37 cellular contexts compared by ENCODE assay signal in the genomic region with DNA sequence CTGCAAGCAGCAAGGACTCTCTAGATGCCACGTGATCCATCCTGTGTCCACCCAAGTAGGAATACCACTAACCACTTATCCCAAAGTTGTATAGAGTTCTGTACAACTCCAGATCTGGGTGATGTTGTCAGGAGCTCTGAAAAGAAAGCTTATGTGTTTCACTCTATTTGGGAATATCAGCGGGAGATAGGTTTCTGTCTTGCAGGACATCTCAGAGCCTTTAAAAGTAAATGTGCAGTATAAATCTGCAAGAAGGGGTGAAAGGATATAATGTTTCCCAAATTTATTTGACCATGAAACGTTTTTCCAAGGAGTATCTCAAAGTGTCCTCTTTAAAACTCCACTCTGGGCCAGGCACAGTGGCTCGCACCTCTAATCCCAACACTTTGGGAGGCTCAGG. TPM values are rescaled to one million over a fixed set of nuclear protein-coding genes. Genes with fewer than 3 reads are reported as not detected.
"Had no signal": no experiment of that assay in that cellular context is flagged by ENCODE, and none has a peak within 500 bp of the region (broad histone marks: within the 10 kb centered on the region; RNA-seq: fewer than 3 reads in every experiment).

No MANE protein-coding gene starts in this region.

- H3K36me3 ChIP-seq: breast epithelium, MG63 had no signal

- H2AFZ ChIP-seq: PC-9 had no signal

- H3K4me2 ChIP-seq: PC-9 had no signal

- ATAC-seq: activated T-helper 17 cell treated with anti-CD3 and anti-CD28 coated beads, Interleukin-2, amount 50 U/mL, for 72 hours; body of pancreas; Right ventricle myocardium inferior had no signal

- H3K4me3 Mint-ChIP-seq: activated B cell treated with CpG ODN at 0.5 μM for 24 hours; activated CD4-positive, alpha-beta memory T cell treated with anti-CD3 and anti-CD28 coated beads for 36 hours; activated naive CD8-positive, alpha-beta T cell treated with anti-CD3 and anti-CD28 coated beads for 36 hours; activated T-helper 17 cell treated with anti-CD3 and anti-CD28 coated beads, Interleukin-2, amount 50 U/mL, for 72 hours had no signal

- H3K4me3 ChIP-seq: body of pancreas, breast epithelium, MG63, PC-9 had no signal

- H3K27me3 ChIP-seq: body of pancreas, breast epithelium, MG63 had no signal

- H3K9me3 Mint-ChIP-seq: activated B cell treated with CpG ODN at 0.5 μM for 24 hours; activated CD4-positive, alpha-beta memory T cell treated with anti-CD3 and anti-CD28 coated beads for 36 hours; activated naive CD8-positive, alpha-beta T cell treated with anti-CD3 and anti-CD28 coated beads for 36 hours; activated T-helper 17 cell treated with anti-CD3 and anti-CD28 coated beads, Interleukin-2, amount 50 U/mL, for 72 hours; IgD-negative memory B cell had no signal

- H3K36me3 Mint-ChIP-seq: activated CD4-positive, alpha-beta memory T cell treated with anti-CD3 and anti-CD28 coated beads for 36 hours; activated naive CD8-positive, alpha-beta T cell treated with anti-CD3 and anti-CD28 coated beads for 36 hours had no signal

- H3K27ac Mint-ChIP-seq: activated B cell treated with CpG ODN at 0.5 μM for 24 hours; activated CD4-positive, alpha-beta memory T cell treated with anti-CD3 and anti-CD28 coated beads for 36 hours; activated naive CD8-positive, alpha-beta T cell treated with anti-CD3 and anti-CD28 coated beads for 36 hours; activated T-helper 17 cell treated with anti-CD3 and anti-CD28 coated beads, Interleukin-2, amount 50 U/mL, for 72 hours; IgD-negative memory B cell had no signal

- H3K9me3 ChIP-seq: body of pancreas, breast epithelium, MG63 had no signal

- H3K4me1 Mint-ChIP-seq: activated naive CD8-positive, alpha-beta T cell treated with anti-CD3 and anti-CD28 coated beads for 36 hours; activated T-helper 17 cell treated with anti-CD3 and anti-CD28 coated beads, Interleukin-2, amount 50 U/mL, for 72 hours had no signal

- DNase-seq: activated B cell treated with CpG ODN at 0.5 μM for 24 hours; activated CD4-positive, alpha-beta memory T cell treated with anti-CD3 and anti-CD28 coated beads for 36 hours; activated CD4-positive, alpha-beta T cell treated with anti-CD3 and anti-CD28 coated beads for 4 hours; activated CD4-positive, alpha-beta T cell treated with anti-CD3 and anti-CD28 coated beads, Interleukin-2, amount 50 U/mL, for 1 hour; activated CD4-positive, CD25-positive, alpha-beta regulatory T cell treated with anti-CD3 and anti-CD28 coated beads, Interleukin-2, amount 50 U/mL, for 72 hours; activated CD8-positive, alpha-beta memory T cell treated with anti-CD3 and anti-CD28 coated beads, Interleukin-2, amount 50 U/mL, for 48 hours; activated effector memory CD4-positive, alpha-beta T cell treated with anti-CD3 and anti-CD28 coated beads, Interleukin-2, amount 50 U/mL, for 16 hours; activated naive CD4-positive, alpha-beta T cell; activated naive CD4-positive, alpha-beta T cell treated with anti-CD3 and anti-CD28 coated beads, Interleukin-2, amount 50 U/mL, for 16 hours; activated naive CD8-positive, alpha-beta T cell treated with anti-CD3 and anti-CD28 coated beads for 36 hours; activated T-cell treated with anti-CD3 and anti-CD28 coated beads, Interleukin-2, amount 50 U/mL, for 48 hours; amniotic stem cell; body of pancreas; caudate nucleus; Kasumi-1; KG1; MG63; NCI-H1048; NCI-H1105 treated with DMSO at 0.1 percent for 48 hours; NCI-H1436; NCI-H1694; NCI-H2029; NCI-H345; NCI-H524 treated with DMSO at 0.1 percent for 48 hours; NK-92 treated with Interleukin-12 subunit alpha and Interleukin-12 subunit beta, amount 100 ng/mL, for 24 hours; PC-9; SW 1271; T-helper 1 cell; T-helper 2 cell; T-helper 9 cell had no signal

- H3K27ac ChIP-seq: body of pancreas, breast epithelium, PC-9, RWPE1, VCaP had no signal

RNA-seq across cellular contexts. Expression of a gene that starts 13.9 kb away (rescaled TPM):
- total RNA-seq: activated B cell treated with CpG ODN at 0.5 μM for 24 hours; activated CD4-positive, alpha-beta memory T cell treated with anti-CD3 and anti-CD28 coated beads for 36 hours; activated naive CD8-positive, alpha-beta T cell treated with anti-CD3 and anti-CD28 coated beads for 36 hours; NCI-H460 had no signal
